ENCODE assay signal across 1 cellular context in the genomic region with DNA sequence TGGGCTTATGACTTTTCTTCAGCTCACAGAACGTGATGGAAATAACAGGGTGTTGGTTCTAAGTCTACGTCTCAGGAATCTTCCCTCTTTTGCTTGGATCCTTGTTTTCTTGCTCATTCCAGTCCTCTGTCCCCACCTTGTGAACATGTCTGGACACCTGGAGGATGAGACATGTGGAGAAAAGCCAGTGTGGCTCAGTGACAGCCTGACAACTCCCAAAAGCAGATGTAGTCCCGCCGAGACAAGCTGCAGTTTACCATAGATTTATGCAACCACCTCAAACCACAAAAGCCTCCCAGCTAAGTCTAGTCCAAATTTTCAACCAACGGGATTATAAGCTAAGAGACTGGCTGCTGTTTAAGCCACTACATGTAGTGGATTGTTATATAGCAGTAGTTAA.
TF ChIP-seq lines count a peak whose summit lies in the region.

No MANE protein-coding gene starts in this region.

TF ChIP-seq in GM23338, 12 proteins besides CTCF, POLR2A, EP300 and RAD21 (continued from another document):
- TF ChIP-seq, protein P1, sequence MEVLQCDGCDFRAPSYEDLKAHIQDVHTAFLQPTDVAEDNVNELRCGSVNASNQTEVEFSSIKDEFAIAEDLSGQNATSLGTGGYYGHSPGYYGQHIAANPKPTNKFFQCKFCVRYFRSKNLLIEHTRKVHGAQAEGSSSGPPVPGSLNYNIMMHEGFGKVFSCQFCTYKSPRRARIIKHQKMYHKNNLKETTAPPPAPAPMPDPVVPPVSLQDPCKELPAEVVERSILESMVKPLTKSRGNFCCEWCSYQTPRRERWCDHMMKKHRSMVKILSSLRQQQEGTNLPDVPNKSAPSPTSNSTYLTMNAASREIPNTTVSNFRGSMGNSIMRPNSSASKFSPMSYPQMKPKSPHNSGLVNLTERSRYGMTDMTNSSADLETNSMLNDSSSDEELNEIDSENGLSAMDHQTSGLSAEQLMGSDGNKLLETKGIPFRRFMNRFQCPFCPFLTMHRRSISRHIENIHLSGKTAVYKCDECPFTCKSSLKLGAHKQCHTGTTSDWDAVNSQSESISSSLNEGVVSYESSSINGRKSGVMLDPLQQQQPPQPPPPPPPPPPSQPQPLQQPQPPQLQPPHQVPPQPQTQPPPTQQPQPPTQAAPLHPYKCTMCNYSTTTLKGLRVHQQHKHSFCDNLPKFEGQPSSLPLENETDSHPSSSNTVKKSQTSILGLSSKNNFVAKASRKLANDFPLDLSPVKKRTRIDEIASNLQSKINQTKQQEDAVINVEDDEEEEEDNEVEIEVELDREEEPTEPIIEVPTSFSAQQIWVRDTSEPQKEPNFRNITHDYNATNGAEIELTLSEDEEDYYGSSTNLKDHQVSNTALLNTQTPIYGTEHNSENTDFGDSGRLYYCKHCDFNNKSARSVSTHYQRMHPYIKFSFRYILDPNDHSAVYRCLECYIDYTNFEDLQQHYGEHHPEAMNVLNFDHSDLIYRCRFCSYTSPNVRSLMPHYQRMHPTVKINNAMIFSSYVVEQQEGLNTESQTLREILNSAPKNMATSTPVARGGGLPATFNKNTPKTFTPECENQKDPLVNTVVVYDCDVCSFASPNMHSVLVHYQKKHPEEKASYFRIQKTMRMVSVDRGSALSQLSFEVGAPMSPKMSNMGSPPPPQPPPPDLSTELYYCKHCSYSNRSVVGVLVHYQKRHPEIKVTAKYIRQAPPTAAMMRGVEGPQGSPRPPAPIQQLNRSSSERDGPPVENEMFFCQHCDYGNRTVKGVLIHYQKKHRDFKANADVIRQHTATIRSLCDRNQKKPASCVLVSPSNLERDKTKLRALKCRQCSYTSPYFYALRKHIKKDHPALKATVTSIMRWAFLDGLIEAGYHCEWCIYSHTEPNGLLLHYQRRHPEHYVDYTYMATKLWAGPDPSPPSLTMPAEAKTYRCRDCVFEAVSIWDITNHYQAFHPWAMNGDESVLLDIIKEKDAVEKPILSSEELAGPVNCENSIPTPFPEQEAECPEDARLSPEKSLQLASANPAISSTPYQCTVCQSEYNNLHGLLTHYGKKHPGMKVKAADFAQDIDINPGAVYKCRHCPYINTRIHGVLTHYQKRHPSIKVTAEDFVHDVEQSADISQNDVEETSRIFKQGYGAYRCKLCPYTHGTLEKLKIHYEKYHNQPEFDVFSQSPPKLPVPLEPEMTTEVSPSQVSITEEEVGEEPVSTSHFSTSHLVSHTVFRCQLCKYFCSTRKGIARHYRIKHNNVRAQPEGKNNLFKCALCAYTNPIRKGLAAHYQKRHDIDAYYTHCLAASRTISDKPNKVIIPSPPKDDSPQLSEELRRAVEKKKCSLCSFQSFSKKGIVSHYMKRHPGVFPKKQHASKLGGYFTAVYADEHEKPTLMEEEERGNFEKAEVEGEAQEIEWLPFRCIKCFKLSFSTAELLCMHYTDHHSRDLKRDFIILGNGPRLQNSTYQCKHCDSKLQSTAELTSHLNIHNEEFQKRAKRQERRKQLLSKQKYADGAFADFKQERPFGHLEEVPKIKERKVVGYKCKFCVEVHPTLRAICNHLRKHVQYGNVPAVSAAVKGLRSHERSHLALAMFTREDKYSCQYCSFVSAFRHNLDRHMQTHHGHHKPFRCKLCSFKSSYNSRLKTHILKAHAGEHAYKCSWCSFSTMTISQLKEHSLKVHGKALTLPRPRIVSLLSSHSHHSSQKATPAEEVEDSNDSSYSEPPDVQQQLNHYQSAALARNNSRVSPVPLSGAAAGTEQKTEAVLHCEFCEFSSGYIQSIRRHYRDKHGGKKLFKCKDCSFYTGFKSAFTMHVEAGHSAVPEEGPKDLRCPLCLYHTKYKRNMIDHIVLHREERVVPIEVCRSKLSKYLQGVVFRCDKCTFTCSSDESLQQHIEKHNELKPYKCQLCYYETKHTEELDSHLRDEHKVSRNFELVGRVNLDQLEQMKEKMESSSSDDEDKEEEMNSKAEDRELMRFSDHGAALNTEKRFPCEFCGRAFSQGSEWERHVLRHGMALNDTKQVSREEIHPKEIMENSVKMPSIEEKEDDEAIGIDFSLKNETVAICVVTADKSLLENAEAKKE (CRISPR knock-in tag; IDR thresholded peaks at IDR 0.05) = no peak
- no peak for TF ChIP-seq EZH2 (IDR thresholded peaks at IDR 0.05; ENCODE audit: low read depth, unreplicated experiment)
TF ChIP-seq in GM23338: peak in this region for 0.
